Comparison of ENCODE assay signal across 25 cellular contexts in genomic region chr12:82647853-82648252, GRCh38.
"Had no signal": no experiment of that assay in that cellular context is flagged by ENCODE, and none has a peak within 500 bp of the region (broad histone marks: within the 10 kb centered on the region; RNA-seq: fewer than 3 reads in every experiment).

No MANE protein-coding gene starts in this region.

- H3K4me1 Mint-ChIP-seq: memory B cell had no signal

- H3K4me3 ChIP-seq: adrenal gland, body of pancreas, cardiac muscle cell, coronary artery, heart right ventricle, right atrium auricular region, spleen, suprapubic skin, tibial nerve, vagina had no signal

- H3K27me3 ChIP-seq: adrenal gland, body of pancreas, cardiac muscle cell, heart right ventricle, right atrium auricular region, spleen, suprapubic skin, tibial nerve, vagina had no signal

- H3K27ac ChIP-seq: adrenal gland, body of pancreas, cardiac muscle cell, coronary artery, heart right ventricle, right atrium auricular region, spleen, suprapubic skin, vagina had no signal

- H3K9me3 Mint-ChIP-seq: activated naive CD8-positive, alpha-beta T cell treated with anti-CD3 and anti-CD28 coated beads for 36 hours; activated T-helper 1 cell treated with anti-CD3 and anti-CD28 coated beads, Interleukin-12 subunit alpha, Interleukin-12 subunit beta, Interleukin-2, Interleukin-4 antibody, amounts not matched to agents 30 ng/mL and 10 ng/mL and 1 ng/mL, durations not matched to agents 14 hours and 24 hours and 36 hours; effector memory CD8-positive, alpha-beta T cell; memory B cell had no signal

- H3K4me3 Mint-ChIP-seq: activated naive CD4-positive, alpha-beta T cell treated with anti-CD3 and anti-CD28 coated beads for 36 hours; activated naive CD8-positive, alpha-beta T cell treated with anti-CD3 and anti-CD28 coated beads for 36 hours; activated T-helper 1 cell treated with anti-CD3 and anti-CD28 coated beads, Interleukin-12 subunit alpha, Interleukin-12 subunit beta, Interleukin-2, Interleukin-4 antibody, amounts not matched to agents 30 ng/mL and 10 ng/mL and 1 ng/mL, durations not matched to agents 14 hours and 24 hours and 36 hours; effector memory CD8-positive, alpha-beta T cell; memory B cell; natural killer cell had no signal

- H3K27me3 Mint-ChIP-seq: activated naive CD8-positive, alpha-beta T cell treated with anti-CD3 and anti-CD28 coated beads for 36 hours; effector memory CD8-positive, alpha-beta T cell; memory B cell had no signal

- H3K4me1 ChIP-seq: adrenal gland, body of pancreas, spleen, vagina had no signal

- H3K36me3 ChIP-seq: adrenal gland, cardiac muscle cell, heart right ventricle, right atrium auricular region, spleen, suprapubic skin, tibial nerve, vagina had no signal

- ATAC-seq: body of pancreas; effector memory CD8-positive, alpha-beta T cell; heart right ventricle; natural killer cell had no signal

- H3K36me3 Mint-ChIP-seq: activated naive CD8-positive, alpha-beta T cell treated with anti-CD3 and anti-CD28 coated beads for 36 hours; memory B cell; natural killer cell had no signal

- H3K27ac Mint-ChIP-seq: activated naive CD4-positive, alpha-beta T cell treated with anti-CD3 and anti-CD28 coated beads for 36 hours; activated naive CD8-positive, alpha-beta T cell treated with anti-CD3 and anti-CD28 coated beads for 36 hours; activated T-helper 1 cell treated with anti-CD3 and anti-CD28 coated beads, Interleukin-12 subunit alpha, Interleukin-12 subunit beta, Interleukin-2, Interleukin-4 antibody, amounts not matched to agents 30 ng/mL and 10 ng/mL and 1 ng/mL, durations not matched to agents 14 hours and 24 hours and 36 hours; effector memory CD8-positive, alpha-beta T cell; memory B cell; natural killer cell had no signal

- DNase-seq: activated CD4-positive, alpha-beta T cell treated with anti-CD3 and anti-CD28 coated beads for 4 hours; activated CD4-positive, alpha-beta T cell treated with anti-CD3 and anti-CD28 coated beads, Interleukin-2, amount 50 U/mL, for 48 hours; activated CD8-positive, alpha-beta memory T cell treated with anti-CD3 and anti-CD28 coated beads for 24 hours; activated effector memory CD4-positive, alpha-beta T cell treated with anti-CD3 and anti-CD28 coated beads, Interleukin-2, amount 50 U/mL, for 16 hours; activated naive CD4-positive, alpha-beta T cell treated with anti-CD3 and anti-CD28 coated beads for 36 hours; activated naive CD8-positive, alpha-beta T cell treated with anti-CD3 and anti-CD28 coated beads for 36 hours; activated T-cell treated with anti-CD3 and anti-CD28 coated beads, Interleukin-2, amount 50 U/mL, for 1 hour; adrenal gland; aorta; body of pancreas; cerebellar nuclear complex; effector memory CD8-positive, alpha-beta T cell; foreskin fibroblast; heart right ventricle; natural killer cell; spleen; stimulated activated naive CD4-positive, alpha-beta T cell had no signal
